Comparison of ENCODE assay signal across 17 cellular contexts in the genomic region with DNA sequence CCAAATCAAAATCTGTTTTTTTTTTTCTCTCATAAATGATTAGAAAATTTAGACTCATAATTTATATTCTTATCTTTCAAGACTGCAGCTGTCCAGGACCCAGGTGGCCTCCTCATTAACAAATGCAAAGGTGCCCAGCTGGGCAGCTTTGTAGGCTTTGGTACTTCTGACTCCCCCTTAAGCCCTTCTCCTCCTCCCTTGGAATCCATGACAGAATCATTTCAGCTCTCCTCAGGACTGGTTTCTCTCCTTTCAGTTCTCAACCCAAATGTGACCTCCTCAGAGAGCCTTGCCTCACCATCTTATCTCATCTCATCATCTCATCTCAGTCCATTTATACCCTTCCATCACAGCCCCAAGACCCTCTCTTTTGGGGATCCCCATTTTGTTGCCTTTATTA.
DNase-seq lines count a peak whose midpoint lies in the region; ATAC-seq, FAIRE-seq and TF ChIP-seq lines count a peak whose summit lies in the region.
"Had no signal": no experiment of that assay in that cellular context is flagged by ENCODE, and none has a peak within 500 bp of the region (broad histone marks: within the 10 kb centered on the region; RNA-seq: fewer than 3 reads in every experiment).

No MANE protein-coding gene starts in this region.

- no peak overlapping the region for H2BK120ac ChIP-seq in H1 (replicated peaks; ENCODE audit: low read depth, low read length)

- H3K9me3 Mint-ChIP-seq in GM23338 (no peaks in the 10 kb centered on the region), neural progenitor cell (no peaks in the 10 kb centered on the region)

- peak overlapping the region; percentile 8; the same call in 1 of the 2 replicates for H2AFZ ChIP-seq in GM23338
- H2AFZ ChIP-seq in H1 (ENCODE audit: low read length), result peak overlapping the region; percentile 68; the same call in 1 of the 2 replicates
- no peak overlapping the region for H2AFZ ChIP-seq in neural progenitor cell (replicated peaks)

- H3K36me3 Mint-ChIP-seq in GM23338 (ENCODE audit: low read depth) (peaks cover 4% of the 10 kb centered on the region; the same call in 1 of the 3 replicates), neural progenitor cell (no peaks in the 10 kb centered on the region)

- no peak for TF ChIP-seq RAD21 in H1 (IDR thresholded peaks at IDR 0.05 in 1 of 2, conservative IDR thresholded peaks at IDR 0.05 in 1 of 2; ENCODE audit: low read depth in 2 of 2, low read length in 2 of 2)

- no peak overlapping the region for H3K14ac ChIP-seq in H1 (ENCODE audit: insufficient read length)

- CTCF ChIA-PET in H1 (lab: Charles Lee; ENCODE audit: partially characterized antibody), result interaction anchor here (1.2 to 1.3 kb wide), 2 partner anchors 34 to 42 kb away, joined by 3 to 4 read pairs; no protein-coding TSS in a partner anchor

- H2BK5ac ChIP-seq in H1 (ENCODE audit: low read depth, low read length), result no peak overlapping the region

- no peaks in the 10 kb centered on the region for H3K79me1 ChIP-seq in H1 (ENCODE audit: low read depth, low read length)

- H3K4me1 ChIP-seq in GM23338 (ENCODE audit: insufficient read depth) (peaks cover 29% of the 10 kb centered on the region), H1 (replicated peaks in 1 of 4; ENCODE audit: control insufficient read depth in 3 of 4, insufficient read depth in 4 of 4, low read length in 3 of 4) (peaks cover 0 to 3% (median 1%) of the 10 kb centered on the region in 4 experiments; a peak in 2 of 7 replicates), neural progenitor cell (peaks cover 16% of the 10 kb centered on the region)

- H3K36me3 ChIP-seq in GM23338 (ENCODE audit: insufficient read depth), result no peaks in the 10 kb centered on the region
- H3K36me3 ChIP-seq in H1 (ENCODE audit: control insufficient read depth in 2 of 4, insufficient read depth in 4 of 4, low read length in 3 of 4), result no peaks in the 10 kb centered on the region; a peak in 1 of 8 replicates
- no peaks in the 10 kb centered on the region for H3K36me3 ChIP-seq in neural progenitor cell

- no peak overlapping the region for H3K18ac ChIP-seq in H1 (ENCODE audit: extremely low read depth, low read length)

- H3K27me3 ChIP-seq in GM23338 (ENCODE audit: insufficient read depth), result no peaks in the 10 kb centered on the region
- no peaks in the 10 kb centered on the region for H3K27me3 ChIP-seq in H1 (replicated peaks in 1 of 4; ENCODE audit: control insufficient read depth in 3 of 4, extremely low read depth in 1 of 4, insufficient read depth in 3 of 4, low read length in 3 of 4)
- no peaks in the 10 kb centered on the region for H3K27me3 ChIP-seq in neural progenitor cell

- no peak overlapping the region for H4K91ac ChIP-seq in H1 (replicated peaks; ENCODE audit: insufficient read length, low read length)

- H3K4me3 ChIP-seq in GM23338 (no peak overlapping the region), H1 (ENCODE audit: extremely low read depth in 1 of 4, insufficient read depth in 2 of 4, low read depth in 3 of 4, low read length in 4 of 4) (no peak overlapping the region), neural progenitor cell (no peak overlapping the region)

- H3K23me2 ChIP-seq in H1 (ENCODE audit: low read depth, low read length), result no peaks in the 10 kb centered on the region

- H3K9me2 ChIP-seq in GM23338 (ENCODE audit: insufficient read depth), result peaks cover 11% of the 10 kb centered on the region; the same call in 1 of the 2 replicates

- H4K5ac ChIP-seq in H1 (ENCODE audit: insufficient read length, low read depth, low read length), result no peak overlapping the region

- H3K9me3 ChIP-seq in H1 (ENCODE audit: insufficient read depth in 2 of 2, low read depth in 1 of 2, low read length in 1 of 2) (no peaks in the 10 kb centered on the region), neural progenitor cell (ENCODE audit: low read depth) (no peaks in the 10 kb centered on the region)

- no peak for DNase-seq in GM23338 (ENCODE audit: low spot score)
- peak; percentile 58 for DNase-seq in NCI-H69 (lab: John Stamatoyannopoulos, UW)
- DNase-seq in H1 (ENCODE audit: low read depth in 1 of 2, low spot score in 2 of 2), result no peak
- no peak for DNase-seq in neural progenitor cell (ENCODE audit: low spot score)
- DNase-seq: C1 segment of cervical spinal cord; Calu3; CD4-positive, alpha-beta memory T cell; COR-L47; DMS79 treated with DMSO at 0.1 percent for 48 hours; GF-D8; GOT3; H7; HCEC 1CT had no signal

- H2BK15ac ChIP-seq in H1 (ENCODE audit: low read length), result no peak overlapping the region

- H3K4me1 Mint-ChIP-seq in GM23338 (peaks cover 20% of the 10 kb centered on the region), neural progenitor cell (peaks cover 8% of the 10 kb centered on the region)
- H3K4me1 Mint-ChIP-seq: CD4-positive, alpha-beta memory T cell had no signal

- no peak for TF ChIP-seq EP300 in H1 (IDR thresholded peaks at IDR 0.05; ENCODE audit: borderline replicate concordance in 1 of 2, low read depth in 2 of 2, low read length in 2 of 2)

- TF ChIP-seq POLR2A in H1 (IDR thresholded peaks at IDR 0.05; ENCODE audit: control extremely low read depth in 1 of 2, low read depth in 2 of 2, low read length in 2 of 2), result no peak

- H2BK12ac ChIP-seq in H1 (ENCODE audit: low read depth, low read length), result no peak overlapping the region

- POLR2A ChIA-PET in H1 (lab: Charles Lee; ENCODE audit: partially characterized antibody), result no interaction called here

- TF ChIP-seq CTCF in GM23338 (conservative IDR thresholded peaks at IDR 0.05; ENCODE audit: low read depth in 2 of 2) (no peak), H1 (IDR thresholded peaks at IDR 0.05; ENCODE audit: control extremely low read depth in 1 of 3, insufficient read depth in 1 of 3, low read depth in 1 of 3, low read length in 3 of 3) (no peak), neural progenitor cell (IDR thresholded peaks at IDR 0.05) (no peak)

- no peak overlapping the region for H3K4ac ChIP-seq in H1 (replicated peaks; ENCODE audit: insufficient read length, low read depth, low read length)

- H3K27ac Mint-ChIP-seq in GM23338, result 0 out of 2 replicates have a peak overlapping the region, but pooled peaks have one; percentile 17
- H3K27ac Mint-ChIP-seq in neural progenitor cell, result no peak overlapping the region
- H3K27ac Mint-ChIP-seq: CD4-positive, alpha-beta memory T cell had no signal

- no peak overlapping the region for H4K8ac ChIP-seq in H1 (ENCODE audit: extremely low read depth, insufficient read depth, low read length)

- no peaks in the 10 kb centered on the region for H4K20me1 ChIP-seq in GM23338 (replicated peaks; ENCODE audit: insufficient read depth)
- H4K20me1 ChIP-seq in H1 (replicated peaks in 1 of 2; ENCODE audit: control insufficient read depth in 1 of 2, insufficient read depth in 2 of 2, low read length in 2 of 2), result no peaks in the 10 kb centered on the region
- no peaks in the 10 kb centered on the region for H4K20me1 ChIP-seq in neural progenitor cell (ENCODE audit: low read depth)

- H3K23ac ChIP-seq in H1 (ENCODE audit: insufficient read length), result no peak overlapping the region

- no peak overlapping the region for H3K4me3 Mint-ChIP-seq in GM23338
- H3K4me3 Mint-ChIP-seq in neural progenitor cell, result no peak overlapping the region
- H3K4me3 Mint-ChIP-seq: CD4-positive, alpha-beta memory T cell had no signal

- H3K56ac ChIP-seq in H1 (replicated peaks; ENCODE audit: insufficient read length, low read depth, low read length), result no peak overlapping the region

- no peak for FAIRE-seq in H1 (lab: Jason Lieb, UNC)
- FAIRE-seq: GM12891, GM18507 had no signal

- no peak overlapping the region for H2AK5ac ChIP-seq in H1 (ENCODE audit: low read depth, low read length)

- H3K27me3 Mint-ChIP-seq in GM23338 (ENCODE audit: insufficient read depth, low read depth, poor library complexity), result no peaks in the 10 kb centered on the region
- no peaks in the 10 kb centered on the region for H3K27me3 Mint-ChIP-seq in neural progenitor cell (ENCODE audit: insufficient read depth, low read depth)
- H3K27me3 Mint-ChIP-seq: CD4-positive, alpha-beta memory T cell had no signal

- H3K9ac ChIP-seq in H1 (replicated peaks in 1 of 4; ENCODE audit: extremely low read depth in 1 of 4, low read depth in 3 of 4, low read length in 3 of 4) (no peak overlapping the region), neural progenitor cell (no peak overlapping the region)

- no peak overlapping the region for H3K27ac ChIP-seq in GM23338 (ENCODE audit: low read depth)
- no peak overlapping the region for H3K27ac ChIP-seq in H1 (ENCODE audit: low read depth, low read length)
- H3K27ac ChIP-seq in neural progenitor cell, result peak overlapping the region; percentile 32

- no peak overlapping the region for H3K4me2 ChIP-seq in GM23338
- H3K4me2 ChIP-seq in H1 (ENCODE audit: insufficient read depth in 1 of 2, low read depth in 2 of 2, low read length in 2 of 2), result no peak overlapping the region
- peak overlapping the region; percentile 49 for H3K4me2 ChIP-seq in neural progenitor cell

- H3F3A ChIP-seq in GM23338 (replicated peaks; ENCODE audit: low read depth) (no peaks in the 10 kb centered on the region), neural progenitor cell (ENCODE audit: low read depth) (no peaks in the 10 kb centered on the region)

- peak; percentile 59 for ATAC-seq in GM23338
- ATAC-seq in HG02642 (IDR thresholded peaks at IDR 0.05; ENCODE audit: poor library complexity, unreplicated experiment), result no peak
- ATAC-seq in GM21423 (IDR thresholded peaks at IDR 0.05; ENCODE audit: unreplicated experiment), result no peak

- H3K79me2 ChIP-seq in GM23338 (replicated peaks; ENCODE audit: insufficient read depth), result no peaks in the 10 kb centered on the region
- H3K79me2 ChIP-seq in H1 (ENCODE audit: control insufficient read depth in 1 of 2, insufficient read depth in 2 of 2, low read length in 2 of 2), result no peaks in the 10 kb centered on the region
- no peaks in the 10 kb centered on the region for H3K79me2 ChIP-seq in neural progenitor cell (ENCODE audit: low read depth)

- H2BK20ac ChIP-seq in H1 (ENCODE audit: low read length), result no peak overlapping the region

TF ChIP-seq in GM23338, 12 proteins besides CTCF, POLR2A, EP300 and RAD21 (continues in another document):
- TF ChIP-seq JUNB (IDR thresholded peaks at IDR 0.05; ENCODE audit: unreplicated experiment), result no peak
- TF ChIP-seq POLR2AphosphoS5 (IDR thresholded peaks at IDR 0.05; ENCODE audit: low read depth), result no peak
- TF ChIP-seq NANOG (IDR thresholded peaks at IDR 0.05; ENCODE audit: borderline replicate concordance), result no peak
- no peak for TF ChIP-seq ZNF331 (CRISPR knock-in tag; IDR thresholded peaks at IDR 0.05; ENCODE audit: low read depth)

TF ChIP-seq in H1, 55 proteins besides CTCF, POLR2A, EP300 and RAD21 (continues in another document):
- TF ChIP-seq GABPA (IDR thresholded peaks at IDR 0.05; ENCODE audit: borderline replicate concordance, insufficient read depth, low read length) (no peak), RFX5 (IDR thresholded peaks at IDR 0.05; ENCODE audit: borderline replicate concordance, low read depth, low read length) (no peak), HDAC2 (IDR thresholded peaks at IDR 0.05; ENCODE audit: borderline replicate concordance in 1 of 2, low read depth in 2 of 2, low read length in 2 of 2) (no peak), POLR2AphosphoS5 (IDR thresholded peaks at IDR 0.05; ENCODE audit: low read depth, low read length) (no peak), RXRA (IDR thresholded peaks at IDR 0.05; ENCODE audit: insufficient read depth, low read depth, low read length) (no peak), TEAD4 (IDR thresholded peaks at IDR 0.05; ENCODE audit: low read depth, low read length) (no peak), SAP30 (IDR thresholded peaks at IDR 0.05; ENCODE audit: insufficient read depth, insufficient replicate concordance, low read length) (no peak)
